In genomic region chr11:121610706-121611105, GRCh38 we compare ENCODE assay signal across 17 cellular contexts.
A peak's percentile ranks its signal among the peaks of the same experiment; 100 is the strongest.
DNase-seq lines count a peak whose midpoint lies in the region; ATAC-seq and TF ChIP-seq lines count a peak whose summit lies in the region.
"Had no signal": no experiment of that assay in that cellular context is flagged by ENCODE, and none has a peak within 500 bp of the region (broad histone marks: within the 10 kb centered on the region; RNA-seq: fewer than 3 reads in every experiment).

No MANE protein-coding gene starts in this region.

- peaks cover 0 to 14% (median 0%) of the 10 kb centered on the region in 5 experiments for H3K9me3 Mint-ChIP-seq in brain
- no peaks in the 10 kb centered on the region for H3K9me3 Mint-ChIP-seq in T-helper 2 cell treated with Interferon-gamma antibody and Interleukin-4, amounts not matched to agents 5 μg/mL and 100 μg/mL, for 36 hours
- H3K9me3 Mint-ChIP-seq: H9 had no signal

- H3K4me1 ChIP-seq in lower lobe of right lung = no peaks in the 10 kb centered on the region
- H3K4me1 ChIP-seq: BE2C had no signal

- no peak overlapping the region for H3K4me3 ChIP-seq in lower lobe of right lung

- H3K4me1 Mint-ChIP-seq in brain = peaks cover 22% of the 10 kb centered on the region
- H3K4me1 Mint-ChIP-seq in T-helper 2 cell treated with Interferon-gamma antibody and Interleukin-4, amounts not matched to agents 5 μg/mL and 100 μg/mL, for 36 hours (ENCODE audit: low read depth) = no peaks in the 10 kb centered on the region

- peaks cover 78% of the 10 kb centered on the region for H3K36me3 Mint-ChIP-seq in brain
- H3K36me3 Mint-ChIP-seq in T-helper 2 cell treated with Interferon-gamma antibody and Interleukin-4, amounts not matched to agents 5 μg/mL and 100 μg/mL, for 36 hours (ENCODE audit: low read depth) = peaks cover 71% of the 10 kb centered on the region

- peaks cover 11% of the 10 kb centered on the region for H3K27me3 Mint-ChIP-seq in brain
- no peaks in the 10 kb centered on the region for H3K27me3 Mint-ChIP-seq in T-helper 2 cell treated with Interferon-gamma antibody and Interleukin-4, amounts not matched to agents 5 μg/mL and 100 μg/mL, for 36 hours (ENCODE audit: low read depth)
- H3K27me3 Mint-ChIP-seq: CD4-positive, alpha-beta memory T cell had no signal

- H3K4me3 Mint-ChIP-seq in brain = no peak overlapping the region
- no peak overlapping the region for H3K4me3 Mint-ChIP-seq in T-helper 2 cell treated with Interferon-gamma antibody and Interleukin-4, amounts not matched to agents 5 μg/mL and 100 μg/mL, for 36 hours
- H3K4me3 Mint-ChIP-seq: H9 had no signal

- H3K36me3 ChIP-seq in lower lobe of right lung = peaks cover 79% of the 10 kb centered on the region
- H3K36me3 ChIP-seq: BE2C had no signal

- no peaks in the 10 kb centered on the region for H3K27me3 ChIP-seq in lower lobe of right lung (ENCODE audit: low read depth)
- H3K27me3 ChIP-seq: BE2C had no signal

- peak overlapping the region in 3 of 5 experiments; percentile 2 to 85 (median 76) for H3K27ac Mint-ChIP-seq in brain
- H3K27ac Mint-ChIP-seq in T-helper 2 cell treated with Interferon-gamma antibody and Interleukin-4, amounts not matched to agents 5 μg/mL and 100 μg/mL, for 36 hours = no peak overlapping the region

- no peak for TF ChIP-seq CTCF in brain (conservative IDR thresholded peaks at IDR 0.05)
- TF ChIP-seq CTCF in lower lobe of right lung (IDR thresholded peaks at IDR 0.05) = no peak

- no peaks in the 10 kb centered on the region for H3K9me3 ChIP-seq in lower lobe of right lung
- H3K9me3 ChIP-seq: BE2C had no signal

- intact Hi-C loops in lower lobe of right lung (cut with DNase I) = no loop called here

- DNase-seq in COLO829 (ENCODE audit: low spot score) (peak; percentile 81), globus pallidus (ENCODE audit: low spot score) (peak; percentile 57), putamen (ENCODE audit: low spot score) (peak; percentile 48), NCI-H345 treated with DMSO at 0.1 percent for 48 hours (lab: John Stamatoyannopoulos, UW; ENCODE audit: unreplicated experiment) (no peak), lower lobe of right lung (no peak), kidney glomerular epithelial cell (lab: John Stamatoyannopoulos, UW) (no peak)
- DNase-seq in T-helper 2 cell treated with Interferon-gamma antibody and Interleukin-4, amounts not matched to agents 5 μg/mL and 100 μg/mL, for 36 hours (ENCODE audit: low spot score) = no peak
- DNase-seq: BE2C; CD4-positive, alpha-beta memory T cell; DMS153; DMS79 treated with DMSO at 0.1 percent for 48 hours; EL; GDM1; GOT3; H9 had no signal

- no peak for ATAC-seq in lower lobe of right lung

- H3K27ac ChIP-seq in lower lobe of right lung = no peak overlapping the region
- H3K27ac ChIP-seq: C4-2B had no signal

Comparison
In these comparisons a context has a peak if more than half of its experiments do, and no peak if none do; other contexts are left out.
1. DNase-seq: peak in COLO829 (single experiment), globus pallidus (single experiment) and putamen (single experiment); none in NCI-H345 treated with DMSO at 0.1 percent for 48 hours (single experiment), T-helper 2 cell treated with Interferon-gamma antibody and Interleukin-4, amounts not matched to agents 5 μg/mL and 100 μg/mL, for 36 hours (single experiment), lower lobe of right lung (single experiment) and kidney glomerular epithelial cell (single experiment).